21 cellular contexts compared by ENCODE assay signal in genomic region chr16:87733190-87733589, GRCh38. TPM values are rescaled to one million over a fixed set of nuclear protein-coding genes. Genes with fewer than 3 reads are reported as not detected.
DNase-seq lines count a peak whose midpoint lies in the region; ATAC-seq, FAIRE-seq and TF ChIP-seq lines count a peak whose summit lies in the region.
"Had no signal": no experiment of that assay in that cellular context is flagged by ENCODE, and none has a peak within 500 bp of the region (broad histone marks: within the 10 kb centered on the region; RNA-seq: fewer than 3 reads in every experiment).

No MANE protein-coding gene starts in this region.

- DNase-seq in A549 (ENCODE audit: low read depth in 1 of 2, low spot score in 1 of 2), result no peak
- no peak for DNase-seq in CD8-positive, alpha-beta T cell
- DNase-seq in NCI-H187 treated with DMSO at 0.1 percent for 48 hours (lab: John Stamatoyannopoulos, UW), result peak; percentile 56
- no peak for DNase-seq in T-helper 17 cell
- DNase-seq in epidermal melanocyte (ENCODE audit: insufficient read length, low spot score), result no peak
- DNase-seq in WERI-Rb-1, result no peak
- DNase-seq in SJCRH30, result no peak
- DNase-seq: activated CD4-positive, alpha-beta T cell treated with anti-CD3 and anti-CD28 coated beads, Interleukin-2, amount 50 U/mL, for 48 hours; anterior cingulate cortex; DMS 273 treated with DMSO at 0.1 percent for 48 hours; GM23248; naive B cell; NCI-H524; stimulated activated CD4-positive, alpha-beta T cell treated with anti-CD3 and anti-CD28 coated beads, Interleukin-4, amount 100 ng/mL, for 1 hour had no signal

- H3K9me3 ChIP-seq in A549 (no peaks in the 10 kb centered on the region), T-helper 17 cell (ENCODE audit: control insufficient read depth, low read length, poor library complexity, severe bottlenecking) (no peaks in the 10 kb centered on the region), WERI-Rb-1 (ENCODE audit: severe bottlenecking) (no peaks in the 10 kb centered on the region), SJCRH30 (replicated peaks) (no peaks in the 10 kb centered on the region)
- H3K9me3 ChIP-seq in CD8-positive, alpha-beta T cell (ENCODE audit: low read length), result no peaks in the 10 kb centered on the region

- H3K27me3 ChIP-seq in CD8-positive, alpha-beta T cell (ENCODE audit: insufficient read depth, low read length), result no peaks in the 10 kb centered on the region
- no peaks in the 10 kb centered on the region for H3K27me3 ChIP-seq in WERI-Rb-1 (ENCODE audit: insufficient read depth, low read depth, severe bottlenecking)
- H3K27me3 ChIP-seq in SJCRH30, result no peaks in the 10 kb centered on the region

- no peak overlapping the region for H3K27ac Mint-ChIP-seq in CD8-positive, alpha-beta T cell
- H3K27ac Mint-ChIP-seq in T-helper 17 cell, result no peak overlapping the region
- H3K27ac Mint-ChIP-seq: naive B cell had no signal

- H3K4me3 ChIP-seq in A549, result no peak overlapping the region
- no peak overlapping the region for H3K4me3 ChIP-seq in CD8-positive, alpha-beta T cell (ENCODE audit: low read depth, low read length)
- no peak overlapping the region for H3K4me3 ChIP-seq in WERI-Rb-1 (ENCODE audit: low read depth, low read length)
- no peak overlapping the region for H3K4me3 ChIP-seq in SJCRH30
- H3K4me3 ChIP-seq: GM23248 had no signal

- TF ChIP-seq POLR2A in A549 (IDR thresholded peaks at IDR 0.05; ENCODE audit: low read length), result no peak

- ATAC-seq in A549, result peak; percentile 38 to 51; a peak in 3 of 6 replicates
- peak; percentile 73 for ATAC-seq in CD8-positive, alpha-beta T cell
- ATAC-seq in T-helper 17 cell, result peak; percentile 57
- ATAC-seq in HG03442 (IDR thresholded peaks at IDR 0.05; ENCODE audit: unreplicated experiment), result no peak
- ATAC-seq: activated T-helper 17 cell treated with anti-CD3 and anti-CD28 coated beads, Interleukin-2, amount 50 U/mL, for 72 hours; Panc1 had no signal

- no peak for TF ChIP-seq RAD21 in A549 (conservative IDR thresholded peaks at IDR 0.05 in 1 of 2, IDR thresholded peaks at IDR 0.05 in 1 of 2)

- CTCF ChIA-PET in A549 (lab: Yijun Ruan, JAX), result interaction anchor here (1.1 kb wide), 1 partner anchor 15 kb away, joined by 5 read pairs; no protein-coding TSS in a partner anchor
- CTCF ChIA-PET in CD8-positive, alpha-beta T cell (lab: Charles Lee), result interaction anchor here (1.2 kb wide), 1 partner anchor 37 kb away, joined by 3 read pairs; no protein-coding TSS in a partner anchor

- peaks cover 63% of the 10 kb centered on the region for H3K36me3 Mint-ChIP-seq in CD8-positive, alpha-beta T cell
- peaks cover 2% of the 10 kb centered on the region for H3K36me3 Mint-ChIP-seq in T-helper 17 cell (ENCODE audit: low read depth)

- no peak overlapping the region for H3K4me3 Mint-ChIP-seq in CD8-positive, alpha-beta T cell
- H3K4me3 Mint-ChIP-seq in T-helper 17 cell, result peak overlapping the region; percentile 45
- H3K4me3 Mint-ChIP-seq: activated T-helper 17 cell treated with anti-CD3 and anti-CD28 coated beads, Interleukin-2, amount 50 U/mL, for 72 hours; IgD-negative memory B cell; naive B cell had no signal

- no peak for TF ChIP-seq EP300 in A549 (IDR thresholded peaks at IDR 0.05)

- H3K27ac ChIP-seq in A549, result no peak overlapping the region
- no peak overlapping the region for H3K27ac ChIP-seq in CD8-positive, alpha-beta T cell (ENCODE audit: low read depth, low read length)
- no peak overlapping the region for H3K27ac ChIP-seq in WERI-Rb-1
- no peak overlapping the region for H3K27ac ChIP-seq in SJCRH30
- H3K27ac ChIP-seq: GM23248, HL-60, parathyroid adenoma had no signal

- no peak overlapping the region for H3K4me2 ChIP-seq in A549

- no peaks in the 10 kb centered on the region for H3K4me1 ChIP-seq in A549
- no peaks in the 10 kb centered on the region for H3K4me1 ChIP-seq in CD8-positive, alpha-beta T cell (ENCODE audit: insufficient read depth, low read length)
- peaks cover 6% of the 10 kb centered on the region for H3K4me1 ChIP-seq in SJCRH30
- H3K4me1 ChIP-seq: parathyroid adenoma had no signal

- no peak for FAIRE-seq in A549 (lab: Jason Lieb, UNC)
- FAIRE-seq: islet of Langerhans had no signal

- H3K4me1 Mint-ChIP-seq in CD8-positive, alpha-beta T cell (ENCODE audit: low read depth), result peaks cover 15% of the 10 kb centered on the region
- peaks cover 10% of the 10 kb centered on the region for H3K4me1 Mint-ChIP-seq in T-helper 17 cell
- H3K4me1 Mint-ChIP-seq: activated T-helper 17 cell treated with anti-CD3 and anti-CD28 coated beads, Interleukin-2, amount 50 U/mL, for 72 hours; naive B cell had no signal

- H3K27me3 Mint-ChIP-seq in CD8-positive, alpha-beta T cell (ENCODE audit: low read depth), result no peaks in the 10 kb centered on the region
- H3K27me3 Mint-ChIP-seq in T-helper 17 cell, result no peaks in the 10 kb centered on the region
- H3K27me3 Mint-ChIP-seq: activated T-helper 17 cell treated with anti-CD3 and anti-CD28 coated beads, Interleukin-2, amount 50 U/mL, for 72 hours; IgD-negative memory B cell; naive B cell had no signal

- peaks cover 30% of the 10 kb centered on the region for H3K36me3 ChIP-seq in CD8-positive, alpha-beta T cell (ENCODE audit: insufficient read depth, low read length)
- H3K36me3 ChIP-seq in WERI-Rb-1 (no peaks in the 10 kb centered on the region), SJCRH30 (peaks cover 11% of the 10 kb centered on the region)

- no peaks in the 10 kb centered on the region for H3K9me3 Mint-ChIP-seq in CD8-positive, alpha-beta T cell
- H3K9me3 Mint-ChIP-seq: activated T-helper 17 cell treated with anti-CD3 and anti-CD28 coated beads, Interleukin-2, amount 50 U/mL, for 72 hours; IgD-negative memory B cell; naive B cell had no signal

- POLR2A ChIA-PET in A549 (lab: Yijun Ruan, JAX), result no interaction called here
- POLR2A ChIA-PET in CD8-positive, alpha-beta T cell (lab: Charles Lee), result no interaction called here

- intact Hi-C loops in CD8-positive, alpha-beta T cell (cut with DNase I, micrococcal nuclease), result no loop called here

- WGBS in A549 (ENCODE audit: missing lambda C conversion rate), result 90% methylated on average over 11 of the region's 11 CpGs

- TF ChIP-seq CTCF in A549 (IDR thresholded peaks at IDR 0.05) (no peak), WERI-Rb-1 (IDR thresholded peaks at IDR 0.05; ENCODE audit: low read depth, low read length) (no peak)
- no peak for TF ChIP-seq CTCF in CD8-positive, alpha-beta T cell (IDR thresholded peaks at IDR 0.05)

TF ChIP-seq in A549, 52 proteins besides CTCF, POLR2A, EP300 and RAD21 (continues in another document):
- no peak for TF ChIP-seq RFX5 (IDR thresholded peaks at IDR 0.05)
- TF ChIP-seq ZC3H11A (IDR thresholded peaks at IDR 0.05), result no peak
- TF ChIP-seq, protein P1, sequence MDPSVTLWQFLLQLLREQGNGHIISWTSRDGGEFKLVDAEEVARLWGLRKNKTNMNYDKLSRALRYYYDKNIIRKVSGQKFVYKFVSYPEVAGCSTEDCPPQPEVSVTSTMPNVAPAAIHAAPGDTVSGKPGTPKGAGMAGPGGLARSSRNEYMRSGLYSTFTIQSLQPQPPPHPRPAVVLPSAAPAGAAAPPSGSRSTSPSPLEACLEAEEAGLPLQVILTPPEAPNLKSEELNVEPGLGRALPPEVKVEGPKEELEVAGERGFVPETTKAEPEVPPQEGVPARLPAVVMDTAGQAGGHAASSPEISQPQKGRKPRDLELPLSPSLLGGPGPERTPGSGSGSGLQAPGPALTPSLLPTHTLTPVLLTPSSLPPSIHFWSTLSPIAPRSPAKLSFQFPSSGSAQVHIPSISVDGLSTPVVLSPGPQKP (IDR thresholded peaks at IDR 0.05; ENCODE audit: low read depth, low read length), result no peak
- TF ChIP-seq RARB (CRISPR knock-in tag; IDR thresholded peaks at IDR 0.05), result no peak
- no peak for TF ChIP-seq ESRRA (IDR thresholded peaks at IDR 0.05; ENCODE audit: borderline replicate concordance, low read length)
- no peak for TF ChIP-seq HMGXB4 (CRISPR knock-in tag; IDR thresholded peaks at IDR 0.05; ENCODE audit: borderline replicate concordance)
- no peak for TF ChIP-seq SMC3 (IDR thresholded peaks at IDR 0.05)
- no peak for TF ChIP-seq NFE2L2 (conservative IDR thresholded peaks at IDR 0.05; ENCODE audit: low read length)
- no peak for TF ChIP-seq EHF (CRISPR knock-in tag; IDR thresholded peaks at IDR 0.05)
- no peak for TF ChIP-seq CBX2 (IDR thresholded peaks at IDR 0.05; ENCODE audit: borderline replicate concordance, low read depth)
- TF ChIP-seq FOSL2 (IDR thresholded peaks at IDR 0.05), result no peak
- no peak for TF ChIP-seq FOSL2 (CRISPR knock-in tag; IDR thresholded peaks at IDR 0.05)
- TF ChIP-seq JUNB (IDR thresholded peaks at IDR 0.05), result no peak
- TF ChIP-seq KDM5A (IDR thresholded peaks at IDR 0.05), result no peak
- no peak for TF ChIP-seq CHD4 (IDR thresholded peaks at IDR 0.05; ENCODE audit: borderline replicate concordance)
- TF ChIP-seq CBX8 (IDR thresholded peaks at IDR 0.05), result no peak
- TF ChIP-seq, protein P2, sequence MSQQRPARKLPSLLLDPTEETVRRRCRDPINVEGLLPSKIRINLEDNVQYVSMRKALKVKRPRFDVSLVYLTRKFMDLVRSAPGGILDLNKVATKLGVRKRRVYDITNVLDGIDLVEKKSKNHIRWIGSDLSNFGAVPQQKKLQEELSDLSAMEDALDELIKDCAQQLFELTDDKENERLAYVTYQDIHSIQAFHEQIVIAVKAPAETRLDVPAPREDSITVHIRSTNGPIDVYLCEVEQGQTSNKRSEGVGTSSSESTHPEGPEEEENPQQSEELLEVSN (IDR thresholded peaks at IDR 0.05; ENCODE audit: borderline replicate concordance, low read depth), result no peak

RNA-seq across cellular contexts. Expression of gene KLHDC4, which starts 32.6 kb away (rescaled TPM):
- polyA plus RNA-seq in A549 (2011; rRNA removed), result 22.6 and 25.9 TPM in 2 replicates
- 49.9 and 55.6 TPM in 2 replicates for polyA plus RNA-seq in A549 (2012; cell fraction: cytosol; rRNA removed)
- 197 and 201 TPM in 2 replicates for polyA plus RNA-seq in A549 (2012; cell fraction: nucleus; rRNA removed)
- 34.8 to 38.2 TPM (median 37.2 TPM) in 3 replicates for polyA plus RNA-seq in A549 (2017; fragmentation: RNase III; extraction: RNeasy Plus Mini Kit Qiagen cat#74134 plus additional on column Dnase treatment)
- polyA minus RNA-seq in A549 (2011; rRNA and poly(A)+ RNA removed), result 30.0 and 33.8 TPM in 2 replicates
- total RNA-seq in CD8-positive, alpha-beta T cell, result 10 to 100 TPM; 74.0 to 81.6 TPM
- 10 to 100 TPM; 67.7 to 93.3 TPM for total RNA-seq in T-helper 17 cell
- 19.2 and 25.9 TPM in 2 replicates for total RNA-seq in SJCRH30 (2014; rRNA removed; shearing (Covaris generic))
